9 cellular contexts compared by ENCODE assay signal in genomic region chr18:75478996-75479870, GRCh38. TPM values are rescaled to one million over a fixed set of nuclear protein-coding genes. Genes with fewer than 3 reads are reported as not detected.
A peak's percentile ranks its signal among the peaks of the same experiment; 100 is the strongest.
DNase-seq lines count a peak whose midpoint lies in the region; ATAC-seq and TF ChIP-seq lines count a peak whose summit lies in the region.
"Had no signal": no experiment of that assay in that cellular context is flagged by ENCODE, and none has a peak within 500 bp of the region (broad histone marks: within the 10 kb centered on the region; RNA-seq: fewer than 3 reads in every experiment).

No MANE protein-coding gene starts in this region.

- no peaks in the 10 kb centered on the region for H4K20me1 ChIP-seq in MM.1S (ENCODE audit: insufficient read depth, low read length)

- no peak overlapping the region for H3K27ac Mint-ChIP-seq in naive thymus-derived CD4-positive, alpha-beta T cell

- no peaks in the 10 kb centered on the region for H3K36me3 ChIP-seq in MM.1S (replicated peaks; ENCODE audit: insufficient read depth, low read length)
- H3K36me3 ChIP-seq in naive thymus-derived CD4-positive, alpha-beta T cell (ENCODE audit: control insufficient read depth in 2 of 3, insufficient read depth in 3 of 3, low read length in 3 of 3): no peaks in the 10 kb centered on the region

- peaks cover 0 to 10% (median 6%) of the 10 kb centered on the region in 7 donors for H3K4me1 Mint-ChIP-seq in naive thymus-derived CD4-positive, alpha-beta T cell

- H3K4me1 ChIP-seq in MM.1S (ENCODE audit: low read length): no peaks in the 10 kb centered on the region
- no peaks in the 10 kb centered on the region for H3K4me1 ChIP-seq in naive thymus-derived CD4-positive, alpha-beta T cell (ENCODE audit: control insufficient read depth in 2 of 2, insufficient read depth in 2 of 2, low read length in 2 of 2)

- no peak overlapping the region for H3K4me3 Mint-ChIP-seq in naive thymus-derived CD4-positive, alpha-beta T cell

- H3K9me3 Mint-ChIP-seq in naive thymus-derived CD4-positive, alpha-beta T cell: peaks cover 0 to 13% (median 7%) of the 10 kb centered on the region in 11 donors

- no peaks in the 10 kb centered on the region for H3K9me2 ChIP-seq in MM.1S (replicated peaks; ENCODE audit: insufficient read depth, low read length)

- H3K27me3 ChIP-seq in MM.1S (replicated peaks; ENCODE audit: insufficient read depth, low read length): no peaks in the 10 kb centered on the region
- H3K27me3 ChIP-seq in naive thymus-derived CD4-positive, alpha-beta T cell (ENCODE audit: control insufficient read depth in 2 of 2, insufficient read depth in 2 of 2, low read length in 2 of 2): peaks cover 0 to 3% of the 10 kb centered on the region in 2 donors

- H3K9me3 ChIP-seq in MM.1S (replicated peaks; ENCODE audit: insufficient read depth, low read length): no peaks in the 10 kb centered on the region
- H3K9me3 ChIP-seq in naive thymus-derived CD4-positive, alpha-beta T cell (ENCODE audit: control insufficient read depth in 2 of 3, low read length in 3 of 3): no peaks in the 10 kb centered on the region

- H3K27me3 Mint-ChIP-seq in naive thymus-derived CD4-positive, alpha-beta T cell: peaks cover 9 to 19% (median 13%) of the 10 kb centered on the region in 5 donors

- intact Hi-C loops in naive thymus-derived CD4-positive, alpha-beta T cell (cut with micrococcal nuclease): loop anchor here (1.0 to 10.0 kb wide), 11 partner anchors 232 to 870 kb away; no protein-coding TSS in a partner anchor

- peak; percentile 71 for TF ChIP-seq CTCF in MM.1S (IDR thresholded peaks at IDR 0.05; ENCODE audit: low read length)

- H2AFZ ChIP-seq in MM.1S (ENCODE audit: low read length): peak overlapping the region; percentile 1; the same call in 1 of the 2 replicates

- POLR2A ChIA-PET in naive thymus-derived CD4-positive, alpha-beta T cell (lab: Charles Lee): interaction anchor here (0.7 kb wide), 1 partner anchor 269 kb away, joined by 4 read pairs; the partner anchor contains the start of gene TSHZ1

- peak; percentile 76 for ATAC-seq in GM21723 (IDR thresholded peaks at IDR 0.05; ENCODE audit: unreplicated experiment)
- ATAC-seq in esophagus mucosa: peak; percentile 66
- peak; percentile 69 for ATAC-seq in naive thymus-derived CD4-positive, alpha-beta T cell

- H3K27ac ChIP-seq in MM.1S (ENCODE audit: low read length): no peak overlapping the region
- no peak overlapping the region for H3K27ac ChIP-seq in naive thymus-derived CD4-positive, alpha-beta T cell (ENCODE audit: low read depth, low read length)

- H3F3A ChIP-seq in MM.1S (ENCODE audit: insufficient read depth, low read length): no peaks in the 10 kb centered on the region

- CTCF ChIA-PET in naive thymus-derived CD4-positive, alpha-beta T cell (lab: Charles Lee): interaction anchor here (0.7 to 2.5 kb wide), 8 partner anchors 17 to 856 kb away, joined by 3 to 10 read pairs (median 4); no protein-coding TSS in a partner anchor

- DNase-seq in ELF-1 (ENCODE audit: low read depth, low spot score) (peak; percentile 10), MM.1S (peak; percentile 58), SHP77 treated with DMSO at 0.1 percent for 48 hours (lab: John Stamatoyannopoulos, UW) (peak; percentile 51)
- peak in 6 of 9 donors; percentile 15 to 56 (median 49) for DNase-seq in naive thymus-derived CD4-positive, alpha-beta T cell
- no peak for DNase-seq in activated CD4-positive, CD25-positive, alpha-beta regulatory T cell (lab: John Stamatoyannopoulos, UW)
- no peak for DNase-seq in stimulated activated CD4-positive, alpha-beta T cell treated with anti-CD3 and anti-CD28 coated beads, Interleukin-2, amount 100 ng/mL, for 24 hours

- no peak overlapping the region for H3K9ac ChIP-seq in MM.1S (ENCODE audit: low read length)

- no peak overlapping the region for H3K4me2 ChIP-seq in MM.1S (ENCODE audit: low read depth, low read length)

- no peak overlapping the region for H3K4me3 ChIP-seq in MM.1S (ENCODE audit: low read length)
- H3K4me3 ChIP-seq in naive thymus-derived CD4-positive, alpha-beta T cell (ENCODE audit: low read length): no peak overlapping the region

- no peaks in the 10 kb centered on the region for H3K36me3 Mint-ChIP-seq in naive thymus-derived CD4-positive, alpha-beta T cell

- H3K79me2 ChIP-seq in MM.1S (ENCODE audit: low read length): no peaks in the 10 kb centered on the region

RNA-seq across cellular contexts. Expression of gene SMIM21, which starts 51.7 kb away (rescaled TPM):
- total RNA-seq in esophagus mucosa: not detected
- total RNA-seq in naive thymus-derived CD4-positive, alpha-beta T cell: not detected
- polyA plus RNA-seq in naive thymus-derived CD4-positive, alpha-beta T cell: not detected
- total RNA-seq: skeletal muscle tissue had no signal

Comparison
In these comparisons a context has a peak if more than half of its experiments do, and no peak if none do; other contexts are left out.
1. DNase-seq: peak in ELF-1 (single experiment), MM.1S (single experiment), SHP77 treated with DMSO at 0.1 percent for 48 hours (single experiment) and naive thymus-derived CD4-positive, alpha-beta T cell (6 of 9); none in activated CD4-positive, CD25-positive, alpha-beta regulatory T cell (0 of 4) and stimulated activated CD4-positive, alpha-beta T cell treated with anti-CD3 and anti-CD28 coated beads, Interleukin-2, amount 100 ng/mL, for 24 hours (0 of 2).
2. Peak in every context shown above with its lines, with median percentiles within 50 percentile points of each other: ATAC-seq.